In genomic region chr3:39142067-39142466, GRCh38 we compare ENCODE assay signal across 8 cellular contexts. TPM values are rescaled to one million over a fixed set of nuclear protein-coding genes. Genes with fewer than 3 reads are reported as not detected.
DNase-seq lines count a peak whose midpoint lies in the region; ATAC-seq and TF ChIP-seq lines count a peak whose summit lies in the region.

No MANE protein-coding gene starts in this region.

- peak overlapping the region; percentile 79 for H3K27ac Mint-ChIP-seq in activated B cell treated with CpG ODN at 0.5 μM for 24 hours
- peak overlapping the region; percentile 74 for H3K27ac Mint-ChIP-seq in stimulated activated naive B cell treated with anti-CD40 and anti-IgM and Interleukin-4, amounts not matched to agents 10 μg/mL and 1 μg/mL and 100 μg/mL, for 72 hours

- H3K4me3 ChIP-seq in osteoblast (ENCODE audit: insufficient read depth, low read length) = no peak overlapping the region

- peaks cover 84% of the 10 kb centered on the region for H3K36me3 Mint-ChIP-seq in activated B cell treated with CpG ODN at 0.5 μM for 24 hours (ENCODE audit: low read depth)
- peaks cover 39 to 68% of the 10 kb centered on the region in 2 donors for H3K36me3 Mint-ChIP-seq in stimulated activated naive B cell treated with anti-CD40 and anti-IgM and Interleukin-4, amounts not matched to agents 10 μg/mL and 1 μg/mL and 100 μg/mL, for 72 hours

- H3K9me3 Mint-ChIP-seq in activated B cell treated with CpG ODN at 0.5 μM for 24 hours = no peaks in the 10 kb centered on the region
- H3K9me3 Mint-ChIP-seq in stimulated activated naive B cell treated with anti-CD40 and anti-IgM and Interleukin-4, amounts not matched to agents 10 μg/mL and 1 μg/mL and 100 μg/mL, for 72 hours = no peaks in the 10 kb centered on the region

- H3K36me3 ChIP-seq in osteoblast (ENCODE audit: insufficient read depth, low read length) = peaks cover 69% of the 10 kb centered on the region

- peaks cover 48% of the 10 kb centered on the region for H3K4me1 Mint-ChIP-seq in activated B cell treated with CpG ODN at 0.5 μM for 24 hours
- H3K4me1 Mint-ChIP-seq in stimulated activated naive B cell treated with anti-CD40 and anti-IgM and Interleukin-4, amounts not matched to agents 10 μg/mL and 1 μg/mL and 100 μg/mL, for 72 hours = peaks cover 49 to 83% of the 10 kb centered on the region in 2 donors

- CTCF ChIA-PET in activated B cell treated with CpG ODN at 0.5 μM for 24 hours (lab: Charles Lee) = no interaction called here

- intact Hi-C loops in activated B cell treated with CpG ODN at 0.5 μM for 24 hours (cut with micrococcal nuclease) (no loop called here), left colon (cut with DNase I, micrococcal nuclease) (no loop called here)

- H3K27me3 ChIP-seq in osteoblast (ENCODE audit: insufficient read depth, low read length) = no peaks in the 10 kb centered on the region

- DNase-seq in NCI-H2081 (lab: John Stamatoyannopoulos, UW) (peak; percentile 92 to 96), NCI-H2081 treated with DMSO at 0.1 percent for 48 hours (lab: John Stamatoyannopoulos, UW) (no peak), activated B cell treated with CpG ODN at 0.5 μM for 24 hours (no peak), left colon (peak; percentile 66 to 86), NCI-H1048 (lab: John Stamatoyannopoulos, UW) (no peak), hepatic stellate cell (ENCODE audit: low spot score) (no peak), osteoblast (ENCODE audit: insufficient read length, low spot score, missing footprints) (no peak)
- DNase-seq in stimulated activated naive B cell treated with anti-CD40 and anti-IgM and Interleukin-4, amounts not matched to agents 10 μg/mL and 1 μg/mL and 100 μg/mL, for 72 hours = no peak

- TF ChIP-seq CTCF in activated B cell treated with CpG ODN at 0.5 μM for 24 hours (IDR thresholded peaks at IDR 0.05) = no peak
- no peak for TF ChIP-seq CTCF in osteoblast (IDR thresholded peaks at IDR 0.05; ENCODE audit: extremely low read depth, low read depth, low read length)

- H3K4me1 ChIP-seq in osteoblast (ENCODE audit: insufficient read depth, low read length) = peaks cover 24% of the 10 kb centered on the region

- POLR2A ChIA-PET in activated B cell treated with CpG ODN at 0.5 μM for 24 hours (lab: Charles Lee) = interaction anchor here (1.1 kb wide), 1 partner anchor 12 kb away, joined by 3 read pairs; no protein-coding TSS in a partner anchor

- no peak overlapping the region for H2AFZ ChIP-seq in osteoblast (ENCODE audit: low read length)

- H3K9me3 ChIP-seq in osteoblast (ENCODE audit: low read depth, low read length) = no peaks in the 10 kb centered on the region

- H3K27me3 Mint-ChIP-seq in activated B cell treated with CpG ODN at 0.5 μM for 24 hours = no peaks in the 10 kb centered on the region
- H3K27me3 Mint-ChIP-seq in stimulated activated naive B cell treated with anti-CD40 and anti-IgM and Interleukin-4, amounts not matched to agents 10 μg/mL and 1 μg/mL and 100 μg/mL, for 72 hours = no peaks in the 10 kb centered on the region

- no peak overlapping the region for H3K27ac ChIP-seq in osteoblast (ENCODE audit: low read depth, low read length)

- H3K79me2 ChIP-seq in osteoblast (ENCODE audit: insufficient read depth, low read length) = peaks cover 65% of the 10 kb centered on the region

- no peak overlapping the region for H3K4me2 ChIP-seq in osteoblast (ENCODE audit: insufficient read depth, low read length)

- H4K20me1 ChIP-seq in osteoblast (ENCODE audit: insufficient read depth, low read length) = peaks cover 43% of the 10 kb centered on the region

- no peak for ATAC-seq in activated B cell treated with CpG ODN at 0.5 μM for 24 hours (ENCODE audit: low read depth)
- ATAC-seq in left colon = peak; percentile 69
- no peak for ATAC-seq in stimulated activated naive B cell treated with anti-CD40 and anti-IgM and Interleukin-4, amounts not matched to agents 10 μg/mL and 1 μg/mL and 100 μg/mL, for 72 hours (replicated peaks)

- no peak overlapping the region for H3K4me3 Mint-ChIP-seq in activated B cell treated with CpG ODN at 0.5 μM for 24 hours
- H3K4me3 Mint-ChIP-seq in stimulated activated naive B cell treated with anti-CD40 and anti-IgM and Interleukin-4, amounts not matched to agents 10 μg/mL and 1 μg/mL and 100 μg/mL, for 72 hours = no peak overlapping the region

RNA-seq across cellular contexts. Expression of gene CSRNP1, which starts 11.3 kb away (rescaled TPM):
- total RNA-seq in activated B cell treated with CpG ODN at 0.5 μM for 24 hours = 17.5 and 18.1 TPM in 2 replicates
- total RNA-seq in left colon = 10 to 100 TPM; 19.2 to 33.7 TPM
- 5.8 and 8.0 TPM in 2 replicates for total RNA-seq in osteoblast

RNA-seq across cellular contexts. Expression of gene TTC21A, which starts 34.6 kb away (rescaled TPM):
- total RNA-seq in activated B cell treated with CpG ODN at 0.5 μM for 24 hours (11.4 and 15.9 TPM in 2 replicates), left colon (1 to 10 TPM; 4.5 to 8.3 TPM), osteoblast (6.9 and 8.5 TPM in 2 replicates)

RNA-seq across cellular contexts. Expression of gene GORASP1, which starts 34.6 kb away (rescaled TPM):
- total RNA-seq in activated B cell treated with CpG ODN at 0.5 μM for 24 hours (41.6 and 47.8 TPM in 2 replicates), left colon (100 to 1,000 TPM in 1 of 2 donors, 10 to 100 TPM in 1; 86.8 to 106 TPM), osteoblast (44.5 and 46.0 TPM in 2 replicates)

RNA-seq across cellular contexts. Expression of gene XIRP1, which starts 50.3 kb away (rescaled TPM):
- total RNA-seq in activated B cell treated with CpG ODN at 0.5 μM for 24 hours = 0.29 and 0.60 TPM in 2 replicates
- not detected for total RNA-seq in left colon
- total RNA-seq in osteoblast = under 0.01 TPM in 2 replicates

Comparison
In these comparisons a context has a peak if more than half of its experiments do, and no peak if none do; other contexts are left out.
1. DNase-seq: peak in NCI-H2081 (2 of 2) and left colon (2 of 2); none in NCI-H2081 treated with DMSO at 0.1 percent for 48 hours (single experiment), activated B cell treated with CpG ODN at 0.5 μM for 24 hours (single experiment), stimulated activated naive B cell treated with anti-CD40 and anti-IgM and Interleukin-4, amounts not matched to agents 10 μg/mL and 1 μg/mL and 100 μg/mL, for 72 hours (single experiment), NCI-H1048 (single experiment), hepatic stellate cell (single experiment) and osteoblast (single experiment).